9 cellular contexts compared by ENCODE assay signal in genomic region chr15:81939604-81940440, GRCh38.
DNase-seq lines count a peak whose midpoint lies in the region; ATAC-seq, FAIRE-seq and TF ChIP-seq lines count a peak whose summit lies in the region.
"Had no signal": no experiment of that assay in that cellular context is flagged by ENCODE, and none has a peak within 500 bp of the region (broad histone marks: within the 10 kb centered on the region; RNA-seq: fewer than 3 reads in every experiment).

No MANE protein-coding gene starts in this region.

- H3K79me2 ChIP-seq in SK-N-SH (ENCODE audit: insufficient read depth) (no peaks in the 10 kb centered on the region), HepG2 (ENCODE audit: insufficient read depth, low read length) (no peaks in the 10 kb centered on the region)

- peaks cover 9% of the 10 kb centered on the region for H3K9me3 Mint-ChIP-seq in activated T-helper 17 cell treated with anti-CD3 and anti-CD28 coated beads, Interleukin-2, amount 50 U/mL, for 72 hours

- peak; percentile 79 for TF ChIP-seq RAD21 in SK-N-SH (IDR thresholded peaks at IDR 0.05; ENCODE audit: low read length)
- no peak; the same call in 1 of the 2 replicates for TF ChIP-seq RAD21 in HepG2 (CRISPR knock-in tag; IDR thresholded peaks at IDR 0.05)

- POLR2A ChIA-PET in SK-N-SH (lab: Yijun Ruan, JAX) = no interaction called here
- POLR2A ChIA-PET in HepG2 (lab: Yijun Ruan, JAX) = no interaction called here

- peak; percentile 42 for DNase-seq in SK-N-SH
- DNase-seq in KG1 (lab: John Stamatoyannopoulos, UW) = peak; percentile 52
- DNase-seq in HepG2 (ENCODE audit: low spot score) = peak; percentile 19
- DNase-seq in medulla oblongata (ENCODE audit: extremely low spot score) = no peak
- DNase-seq in NCI-H1105 (lab: John Stamatoyannopoulos, UW) = no peak
- DNase-seq in substantia nigra (lab: John Stamatoyannopoulos, UW) = no peak

- H3K9ac ChIP-seq in SK-N-SH (no peak overlapping the region), HepG2 (ENCODE audit: insufficient read depth, low read depth, low read length) (no peak overlapping the region)

- no peak for ATAC-seq in SK-N-SH treated with all-trans-retinoic acid at 6 μM for 48 hours
- peak; percentile 18 for ATAC-seq in activated T-helper 17 cell treated with anti-CD3 and anti-CD28 coated beads, Interleukin-2, amount 50 U/mL, for 72 hours (replicated peaks)
- no peak for ATAC-seq in HepG2

- H3K27me3 ChIP-seq in SK-N-SH (ENCODE audit: insufficient read depth) = no peaks in the 10 kb centered on the region
- no peaks in the 10 kb centered on the region for H3K27me3 ChIP-seq in HepG2 (ENCODE audit: control insufficient read depth in 1 of 2, insufficient read depth in 2 of 2, low read length in 2 of 2)

- 25% methylated on average over 5 of the region's 5 CpGs for WGBS in SK-N-SH (ENCODE audit: low lambda C conversion rate)
- 3% methylated on average over 5 of the region's 5 CpGs for WGBS in HepG2 (ENCODE audit: low lambda C conversion rate)

- intact Hi-C loops in HepG2 (cut with micrococcal nuclease; ENCODE audit: unreplicated experiment) = loop anchor here (1.0 kb wide), 2 partner anchors 107 to 460 kb away; no protein-coding TSS in a partner anchor

- H4K20me1 ChIP-seq in SK-N-SH (ENCODE audit: insufficient read depth) (no peaks in the 10 kb centered on the region), HepG2 (ENCODE audit: insufficient read depth, low read length) (no peaks in the 10 kb centered on the region)

- TF ChIP-seq CTCF in SK-N-SH (IDR thresholded peaks at IDR 0.05) (peak; percentile 71), HepG2 (CRISPR knock-in tag; IDR thresholded peaks at IDR 0.05) (peak; percentile 65)

- H3K27ac ChIP-seq in SK-N-SH (ENCODE audit: low read depth in 2 of 2, low read length in 1 of 2) (no peak overlapping the region), HepG2 (ENCODE audit: extremely low read length, insufficient read depth, low read length) (no peak overlapping the region), substantia nigra (ENCODE audit: low read depth, low read length, poor library complexity, severe bottlenecking) (no peak overlapping the region)

- in situ Hi-C loops in HepG2 (cut with HindIII; ENCODE audit: extremely low pct_ligation_motif_present, low pct_unique_long_range_greater_than_20kb) = loop anchor here (10.0 kb wide), 1 partner anchor 455 kb away; no protein-coding TSS in a partner anchor

- H3F3A ChIP-seq in SK-N-SH (replicated peaks; ENCODE audit: insufficient read depth) = peaks cover 10% of the 10 kb centered on the region

- no peak for TF ChIP-seq POLR2A in HepG2 (IDR thresholded peaks at IDR 0.05; ENCODE audit: insufficient read depth in 1 of 2, low read depth in 2 of 2, low read length in 2 of 2)

- BruUV-seq in HepG2 (replicated peaks; lab: Mats Ljungman, UMichigan) = no TSS peak

- H3K36me3 Mint-ChIP-seq in activated T-helper 17 cell treated with anti-CD3 and anti-CD28 coated beads, Interleukin-2, amount 50 U/mL, for 72 hours (ENCODE audit: low read depth) = no peaks in the 10 kb centered on the region

- no peak overlapping the region for H3K4me3 Mint-ChIP-seq in activated T-helper 17 cell treated with anti-CD3 and anti-CD28 coated beads, Interleukin-2, amount 50 U/mL, for 72 hours
- H3K4me3 Mint-ChIP-seq: activated naive CD8-positive, alpha-beta T cell had no signal

- no peak overlapping the region for H3K4me3 ChIP-seq in SK-N-SH (ENCODE audit: low read depth in 2 of 2, low read length in 1 of 2)
- H3K4me3 ChIP-seq in HepG2 (replicated peaks in 1 of 3; ENCODE audit: insufficient read depth in 1 of 3, low read depth in 2 of 3, low read length in 3 of 3) = no peak overlapping the region

- H3K4me1 Mint-ChIP-seq in activated T-helper 17 cell treated with anti-CD3 and anti-CD28 coated beads, Interleukin-2, amount 50 U/mL, for 72 hours = no peaks in the 10 kb centered on the region

- no peaks in the 10 kb centered on the region for H3K9me2 ChIP-seq in SK-N-SH

- H3K27me3 Mint-ChIP-seq in activated T-helper 17 cell treated with anti-CD3 and anti-CD28 coated beads, Interleukin-2, amount 50 U/mL, for 72 hours = peaks cover 22% of the 10 kb centered on the region

- no peaks in the 10 kb centered on the region for H3K36me3 ChIP-seq in SK-N-SH (replicated peaks in 1 of 2; ENCODE audit: control insufficient read depth in 1 of 2, insufficient read depth in 2 of 2, low read length in 1 of 2)
- no peaks in the 10 kb centered on the region for H3K36me3 ChIP-seq in HepG2 (replicated peaks in 1 of 2; ENCODE audit: control insufficient read depth in 1 of 2, insufficient read depth in 2 of 2, low read length in 2 of 2)

- CTCF ChIA-PET in SK-N-SH (lab: Yijun Ruan, JAX) (interaction anchor here (0.7 to 3.0 kb wide), 17 partner anchors 9 to 784 kb away, joined by 3 to 12 read pairs (median 3); no protein-coding TSS in a partner anchor), HepG2 (lab: Yijun Ruan, JAX; ENCODE audit: low intra/inter-chr PET ratio, low total read pairs) (interaction anchor here (1.6 to 2.1 kb wide), 2 partner anchors 459 to 529 kb away, joined by 6 to 9 read pairs; no protein-coding TSS in a partner anchor)

- H3K27ac Mint-ChIP-seq in activated T-helper 17 cell treated with anti-CD3 and anti-CD28 coated beads, Interleukin-2, amount 50 U/mL, for 72 hours = no peak overlapping the region
- H3K27ac Mint-ChIP-seq: activated naive CD8-positive, alpha-beta T cell had no signal

- H3K9me3 ChIP-seq in SK-N-SH = peaks cover 4% of the 10 kb centered on the region; the same call in 1 of the 2 replicates
- H3K9me3 ChIP-seq in HepG2 (ENCODE audit: low read length) = no peaks in the 10 kb centered on the region

- TF ChIP-seq EP300 in SK-N-SH (IDR thresholded peaks at IDR 0.05; ENCODE audit: borderline replicate concordance in 1 of 2, low read depth in 1 of 2, low read length in 1 of 2) = no peak
- no peak for TF ChIP-seq EP300 in HepG2 (IDR thresholded peaks at IDR 0.05; ENCODE audit: low read depth in 2 of 2, low read length in 2 of 2)
- TF ChIP-seq EP300 in HepG2 (CRISPR knock-in tag; IDR thresholded peaks at IDR 0.05; ENCODE audit: borderline replicate concordance) = no peak

- H3K4me1 ChIP-seq in SK-N-SH (ENCODE audit: control insufficient read depth in 1 of 2, insufficient read depth in 2 of 2, low read depth in 1 of 2, low read length in 1 of 2) (peaks cover 0 to 4% of the 10 kb centered on the region in 2 experiments; a peak in 2 of 4 replicates), HepG2 (ENCODE audit: insufficient read depth, low read length) (no peaks in the 10 kb centered on the region)

- no peak overlapping the region for H3K4me2 ChIP-seq in SK-N-SH
- no peak overlapping the region for H3K4me2 ChIP-seq in HepG2 (ENCODE audit: low read depth, low read length)

- peak; percentile 57 for FAIRE-seq in HepG2 (lab: Jason Lieb, UNC)

- H2AFZ ChIP-seq in SK-N-SH (ENCODE audit: low read depth) (no peak overlapping the region), HepG2 (ENCODE audit: low read length) (no peak overlapping the region)

TF ChIP-seq in SK-N-SH, 30 proteins besides CTCF, POLR2A, EP300 and RAD21 (continues in another document):
- no peak for TF ChIP-seq EZH2phosphoT487 (IDR thresholded peaks at IDR 0.05; ENCODE audit: borderline replicate concordance, low read depth)
- TF ChIP-seq MEF2A (IDR thresholded peaks at IDR 0.05; ENCODE audit: borderline replicate concordance, low read depth) = no peak
- no peak for TF ChIP-seq USF1 (IDR thresholded peaks at IDR 0.05; ENCODE audit: borderline replicate concordance, low read depth)

TF ChIP-seq in SK-N-SH treated with all-trans-retinoic acid at 6 μM for 48 hours, 23 proteins besides CTCF, POLR2A, EP300 and RAD21:
- TF ChIP-seq TOX (CRISPR knock-in tag; IDR thresholded peaks at IDR 0.05; ENCODE audit: borderline replicate concordance) = no peak

TF ChIP-seq in HepG2, 621 proteins besides CTCF, POLR2A, EP300 and RAD21:
- no peak for TF ChIP-seq E2F2 (CRISPR knock-in tag; IDR thresholded peaks at IDR 0.05; ENCODE audit: borderline replicate concordance)
- 0 out of 2 replicates have a peak, but pooled peaks have one; percentile 4 for TF ChIP-seq SMC3 (IDR thresholded peaks at IDR 0.05; ENCODE audit: low read length)
- peak; percentile 65 for TF ChIP-seq STAG1 (CRISPR knock-in tag; IDR thresholded peaks at IDR 0.05)

Comparison
In these comparisons a context has a peak if more than half of its experiments do, and no peak if none do; other contexts are left out.
1. DNase-seq: peak in SK-N-SH (single experiment), KG1 (single experiment) and HepG2 (single experiment); none in medulla oblongata (single experiment), NCI-H1105 (single experiment) and substantia nigra (0 of 49).
2. Of the 25 proteins assayed by ChIP-seq in both HepG2 and SK-N-SH: peak only in HepG2: none; only in SK-N-SH: RAD21; in both: CTCF and SMC3; in neither: 22.